ENCODE assay signal across 27 cellular contexts in genomic region chr12:109785854-109786253, GRCh38.
"Had no signal": no experiment of that assay in that cellular context is flagged by ENCODE, and none has a peak within 500 bp of the region (broad histone marks: within the 10 kb centered on the region; RNA-seq: fewer than 3 reads in every experiment).

No MANE protein-coding gene starts in this region.

- DNase-seq: stimulated activated CD4-positive, alpha-beta T cell treated with anti-CD3 and anti-CD28 coated beads, Interleukin-2, amount 100 ng/mL, for 48 hours; stimulated activated CD4-positive, alpha-beta T cell treated with anti-CD3 and anti-CD28 coated beads, Interleukin-4, amount 100 ng/mL, for 1 hour; stimulated activated CD4-positive, alpha-beta T cell treated with anti-CD3 and anti-CD28 coated beads, Interleukin-4, amount 100 ng/mL, for 24 hours; stimulated activated CD4-positive, alpha-beta T cell treated with anti-CD3 and anti-CD28 coated beads, Interleukin-4, amount 100 ng/mL, for 4 hours; stimulated activated CD8-positive, alpha-beta memory T cell treated with anti-CD3 and anti-CD28 coated beads, Interleukin-4, amount 100 ng/mL, for 48 hours; stimulated activated naive B cell treated with anti-CD40 and anti-IgM and Interleukin-4, amounts not matched to agents 10 μg/mL and 1 μg/mL and 100 μg/mL, for 72 hours; stimulated activated naive CD4-positive, alpha-beta T cell; stimulated activated naive CD4-positive, alpha-beta T cell treated with Interleukin-2 at 50 U/mL for 16 hours; stimulated activated naive CD8-positive, alpha-beta T cell treated with anti-CD3 and anti-CD28 coated beads, Interleukin-15, amount 100 ng/mL, for 72 hours; stimulated activated naive CD8-positive, alpha-beta T cell treated with anti-CD3 and anti-CD28 coated beads, Interleukin-15, Interleukin-2, amounts not matched to agents 100 U/mL and 50 U/mL, for 24 hours; stomach; substantia nigra; testis; thyroid gland; tibial artery; transverse colon; trophoblast cell; upper lobe of left lung; upper lobe of right lung; uterus had no signal

- H3K4me3 ChIP-seq: stomach, suprapubic skin, testis, thoracic aorta, thyroid gland, tibial artery, tibial nerve, transverse colon, upper lobe of left lung, upper lobe of right lung, uterus, vagina had no signal

- H3K4me1 ChIP-seq: stomach, suprapubic skin, testis, thyroid gland, tibial artery, tibial nerve, transverse colon, upper lobe of left lung, upper lobe of right lung, uterus, vagina had no signal

- H3K27ac ChIP-seq: stomach, suprapubic skin, testis, thoracic aorta, thyroid gland, tibial artery, tibial nerve, transverse colon, upper lobe of left lung, upper lobe of right lung, uterus, vagina had no signal

- H3K9me3 ChIP-seq: stomach, suprapubic skin, testis, thoracic aorta, thyroid gland, tibial artery, tibial nerve, transverse colon, upper lobe of left lung, upper lobe of right lung, uterus, vagina had no signal

- H3K27me3 ChIP-seq: suprapubic skin, testis, thyroid gland, tibial nerve, transverse colon, upper lobe of left lung, upper lobe of right lung, uterus, vagina had no signal

- FAIRE-seq: urothelium cell line had no signal

- H3K36me3 ChIP-seq: thoracic aorta, thyroid gland, transverse colon, upper lobe of left lung, upper lobe of right lung, uterus, vagina had no signal

- ATAC-seq: stimulated activated effector memory CD8-positive, alpha-beta T cell treated with anti-CD3 and anti-CD28 coated beads, Interleukin-12 subunit alpha, Interleukin-12 subunit beta, amount 100 ng/mL, for 72 hours; stimulated activated memory B cell treated with anti-CD40 and anti-IgM and Interleukin-4, amounts not matched to agents 10 μg/mL and 1 μg/mL and 100 μg/mL, for 72 hours; stimulated activated naive B cell treated with anti-CD40 and anti-IgM and Interleukin-4, amounts not matched to agents 10 μg/mL and 1 μg/mL and 100 μg/mL, for 72 hours; stimulated activated naive CD8-positive, alpha-beta T cell treated with anti-CD3 and anti-CD28 coated beads, Interleukin-15, amount 100 ng/mL, for 72 hours; stimulated activated naive CD8-positive, alpha-beta T cell treated with anti-CD3 and anti-CD28 coated beads, Interleukin-15, Interleukin-2, amounts not matched to agents 100 U/mL and 50 U/mL, for 24 hours; upper lobe of right lung had no signal
